ENCODE assay signal across 19 cellular contexts in the genomic region with DNA sequence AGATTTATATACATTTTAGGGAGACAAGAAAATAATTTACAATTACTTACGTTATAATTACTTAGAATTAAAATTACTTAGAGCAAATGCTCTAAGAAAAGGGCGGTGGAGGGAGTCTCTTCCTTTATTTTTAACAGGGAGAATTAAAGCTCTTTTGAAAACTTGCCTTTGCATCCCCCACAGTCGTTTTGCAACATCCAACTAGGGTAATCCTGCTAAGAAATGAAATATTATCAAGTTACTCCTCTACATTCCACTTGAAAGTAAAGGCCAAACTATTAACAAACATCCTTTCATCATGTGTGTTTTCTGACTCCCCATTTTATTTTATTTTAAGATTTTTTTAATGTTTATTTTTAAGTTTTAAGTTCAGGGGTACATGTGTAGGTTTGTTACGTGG.
DNase-seq lines count a peak whose midpoint lies in the region; TF ChIP-seq lines count a peak whose summit lies in the region.
"Had no signal": no experiment of that assay in that cellular context is flagged by ENCODE, and none has a peak within 500 bp of the region (broad histone marks: within the 10 kb centered on the region; RNA-seq: fewer than 3 reads in every experiment).

No MANE protein-coding gene starts in this region.

- TF ChIP-seq CTCF in OCI-LY1 (IDR thresholded peaks at IDR 0.05; ENCODE audit: low read length) = no peak
- TF ChIP-seq CTCF in nephron (IDR thresholded peaks at IDR 0.05; ENCODE audit: unreplicated experiment in 3 of 3) = no peak
- TF ChIP-seq CTCF in uterus (IDR thresholded peaks at IDR 0.05) = no peak
- TF ChIP-seq CTCF in Peyer's patch (IDR thresholded peaks at IDR 0.05) = no peak

- no peaks in the 10 kb centered on the region for H3K27me3 ChIP-seq in OCI-LY1 (ENCODE audit: insufficient read depth, low read length)
- no peaks in the 10 kb centered on the region for H3K27me3 ChIP-seq in uterus
- no peaks in the 10 kb centered on the region for H3K27me3 ChIP-seq in Peyer's patch
- H3K27me3 ChIP-seq: BLaER1 treated with 17β-estradiol and CSF1 and Interleukin-3, amounts not matched to agents 10 nM and 100 nM had no signal

- peaks cover 5% of the 10 kb centered on the region for H3K4me1 Mint-ChIP-seq in nephron
- H3K4me1 Mint-ChIP-seq: B cell had no signal

- H3K4me1 ChIP-seq in OCI-LY1 (ENCODE audit: insufficient read depth, low read length, severe bottlenecking) (no peaks in the 10 kb centered on the region), uterus (no peaks in the 10 kb centered on the region), Peyer's patch (no peaks in the 10 kb centered on the region)
- H3K4me1 ChIP-seq: A549; BLaER1 treated with 17β-estradiol and CSF1 and Interleukin-3, amounts not matched to agents 10 nM and 100 nM; Caco-2 had no signal

- H4K20me1 ChIP-seq in OCI-LY1 (ENCODE audit: insufficient read depth, low read length) = no peaks in the 10 kb centered on the region
- H4K20me1 ChIP-seq: BLaER1 treated with 17β-estradiol and CSF1 and Interleukin-3, amounts not matched to agents 10 nM and 100 nM had no signal

- peak overlapping the region; percentile 54; the same call in 1 of the 2 replicates for H2AFZ ChIP-seq in OCI-LY1 (ENCODE audit: low read length)

- H3K27ac Mint-ChIP-seq in nephron = peak overlapping the region; percentile 67 to 81 (median 78)
- H3K27ac Mint-ChIP-seq: B cell; CD4-positive, alpha-beta T cell; CD8-positive, alpha-beta T cell had no signal

- peaks cover under 1% of the 10 kb centered on the region for H3K27me3 Mint-ChIP-seq in nephron (ENCODE audit: low read depth)
- H3K27me3 Mint-ChIP-seq: B cell; CD4-positive, alpha-beta T cell had no signal

- TF ChIP-seq POLR2A in uterus (IDR thresholded peaks at IDR 0.05) = no peak
- TF ChIP-seq POLR2A in Peyer's patch (IDR thresholded peaks at IDR 0.05) = no peak

- no peak overlapping the region for H3K9ac ChIP-seq in OCI-LY1 (ENCODE audit: low read length)
- H3K9ac ChIP-seq: BLaER1 treated with 17β-estradiol and CSF1 and Interleukin-3, amounts not matched to agents 10 nM and 100 nM had no signal

- H3K9me3 ChIP-seq in OCI-LY1 (ENCODE audit: low read length) = peaks cover 10% of the 10 kb centered on the region
- no peaks in the 10 kb centered on the region for H3K9me3 ChIP-seq in uterus
- H3K9me3 ChIP-seq in Peyer's patch = peaks cover 0 to 5% (median 0%) of the 10 kb centered on the region in 4 donors
- H3K9me3 ChIP-seq: A549, Caco-2 had no signal

- intact Hi-C loops in uterus (cut with DNase I; ENCODE audit: low total_unique reads) = no loop called here

- DNase-seq in left kidney (ENCODE audit: low read depth, low spot score) = peak; percentile 15
- no peak for DNase-seq in uterus
- DNase-seq in Peyer's patch = no peak
- DNase-seq in NCI-H1436 treated with DMSO at 0.1 percent for 48 hours (lab: John Stamatoyannopoulos, UW) = no peak
- DNase-seq in HuH-7.5 (ENCODE audit: low spot score) = no peak
- DNase-seq: AML-193; Caco-2; Calu3; CD4-positive, alpha-beta T cell; CD8-positive, alpha-beta T cell; DMS79 treated with DMSO at 0.1 percent for 48 hours; GF-D8 had no signal

- H3K36me3 ChIP-seq in OCI-LY1 (ENCODE audit: insufficient read depth, low read length) (no peaks in the 10 kb centered on the region), uterus (no peaks in the 10 kb centered on the region), Peyer's patch (no peaks in the 10 kb centered on the region)
- H3K36me3 ChIP-seq: BLaER1 treated with 17β-estradiol and CSF1 and Interleukin-3, amounts not matched to agents 10 nM and 100 nM had no signal

- no peaks in the 10 kb centered on the region; the same call in 1 of the 2 replicates for H3K9me2 ChIP-seq in OCI-LY1 (ENCODE audit: low read depth, low read length)

- H3K36me3 Mint-ChIP-seq in nephron (ENCODE audit: low read depth) = no peaks in the 10 kb centered on the region
- H3K36me3 Mint-ChIP-seq: CD8-positive, alpha-beta T cell had no signal

- no peak overlapping the region for H3K4me3 ChIP-seq in OCI-LY1 (ENCODE audit: low read depth, low read length, poor library complexity, severe bottlenecking)
- H3K4me3 ChIP-seq in uterus = no peak overlapping the region
- H3K4me3 ChIP-seq in Peyer's patch = no peak overlapping the region
- H3K4me3 ChIP-seq: A549; BLaER1 treated with 17β-estradiol and CSF1 and Interleukin-3, amounts not matched to agents 10 nM and 100 nM had no signal

- H3K79me2 ChIP-seq in OCI-LY1 (ENCODE audit: insufficient read depth, low read length) = no peaks in the 10 kb centered on the region

- H3K4me3 Mint-ChIP-seq in nephron = no peak overlapping the region
- H3K4me3 Mint-ChIP-seq: B cell; CD4-positive, alpha-beta T cell; CD8-positive, alpha-beta T cell had no signal

- H3K9me3 Mint-ChIP-seq in nephron = peaks cover 6% of the 10 kb centered on the region
- H3K9me3 Mint-ChIP-seq: CD4-positive, alpha-beta T cell; CD8-positive, alpha-beta T cell had no signal

- H3F3A ChIP-seq in OCI-LY1 (ENCODE audit: insufficient read depth, low read length) = no peaks in the 10 kb centered on the region

- H3K27ac ChIP-seq in OCI-LY1 (ENCODE audit: low read depth, low read length, poor library complexity, severe bottlenecking) = no peak overlapping the region
- H3K27ac ChIP-seq in uterus = peak overlapping the region; percentile 7 to 18
- H3K27ac ChIP-seq in Peyer's patch = no peak overlapping the region
- H3K27ac ChIP-seq: 22Rv1; A549; BLaER1 treated with 17β-estradiol and CSF1 and Interleukin-3, amounts not matched to agents 10 nM and 100 nM; C4-2B had no signal

- H3K4me2 ChIP-seq in OCI-LY1 (ENCODE audit: low read length) = no peak overlapping the region
- H3K4me2 ChIP-seq: A549; BLaER1 treated with 17β-estradiol and CSF1 and Interleukin-3, amounts not matched to agents 10 nM and 100 nM had no signal

Comparison
In these comparisons a context has a peak if more than half of its experiments do, and no peak if none do; other contexts are left out.
1. H3K27ac ChIP-seq: peak in uterus (2 of 2); none in OCI-LY1 (single experiment) and Peyer's patch (0 of 4).